Comparison of ENCODE assay signal across 5 cellular contexts in the genomic region with DNA sequence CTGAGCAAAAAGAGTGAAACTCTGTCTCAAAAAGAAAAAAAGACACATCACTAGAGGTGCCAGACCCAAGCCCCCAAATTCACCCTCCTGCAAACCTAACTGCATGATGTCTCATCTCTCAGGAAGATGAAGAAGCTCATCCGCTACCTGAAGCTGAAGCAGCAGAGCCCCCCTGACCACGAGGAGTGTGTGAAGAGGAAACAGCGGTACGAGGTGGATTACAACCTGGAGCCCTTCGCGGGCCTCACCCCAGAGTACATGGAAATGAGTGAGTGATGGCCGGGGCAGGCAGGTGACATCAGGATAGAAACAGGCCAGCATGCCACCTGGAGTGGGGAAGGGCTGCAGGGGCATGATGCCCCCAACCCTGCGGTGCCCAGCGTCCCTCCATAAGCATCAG.
"Had no signal": no experiment of that assay in that cellular context is flagged by ENCODE, and none has a peak within 500 bp of the region (broad histone marks: within the 10 kb centered on the region; RNA-seq: fewer than 3 reads in every experiment).

No MANE protein-coding gene starts in this region.

- H3K4me3 Mint-ChIP-seq: H9, IgD-negative memory B cell had no signal

- H3K9ac ChIP-seq: GM23248 had no signal

- H2AFZ ChIP-seq: GM23248 had no signal

- H3K9me3 Mint-ChIP-seq: H9, IgD-negative memory B cell had no signal

- H3K36me3 Mint-ChIP-seq: IgD-negative memory B cell had no signal

- H3K27ac ChIP-seq: GM23248 had no signal

- DNase-seq: GM23248, GOT3, H9, HCEC 1CT had no signal

- H3K4me1 Mint-ChIP-seq: IgD-negative memory B cell had no signal

- H3K27ac Mint-ChIP-seq: IgD-negative memory B cell had no signal

- H3K4me3 ChIP-seq: GM23248 had no signal
